Comparison of ENCODE assay signal across 20 cellular contexts in genomic region chr17:27596571-27597187, GRCh38. TPM values are rescaled to one million over a fixed set of nuclear protein-coding genes. Genes with fewer than 3 reads are reported as not detected.
DNase-seq lines count a peak whose midpoint lies in the region; ATAC-seq and TF ChIP-seq lines count a peak whose summit lies in the region.
"Had no signal": no experiment of that assay in that cellular context is flagged by ENCODE, and none has a peak within 500 bp of the region (broad histone marks: within the 10 kb centered on the region; RNA-seq: fewer than 3 reads in every experiment).

No MANE protein-coding gene starts in this region.

- H4K20me1 ChIP-seq in IMR-90 (ENCODE audit: insufficient read depth, low read length) = no peaks in the 10 kb centered on the region

- POLR2A ChIA-PET in IMR-90 (lab: Charles Lee; ENCODE audit: unreplicated experiment) = no interaction called here

- H2AFZ ChIP-seq in IMR-90 (replicated peaks; ENCODE audit: low read length, poor library complexity) = no peak overlapping the region
- H2AFZ ChIP-seq: hepatocyte had no signal

- H3K9ac ChIP-seq in IMR-90 (ENCODE audit: low read depth, low read length) = no peak overlapping the region

- H3K14ac ChIP-seq in IMR-90 (replicated peaks; ENCODE audit: low read depth, low read length) = no peak overlapping the region

- no peak overlapping the region for H3K27ac ChIP-seq in IMR-90 (ENCODE audit: insufficient read depth, low read length)
- H3K27ac ChIP-seq: hepatocyte, SJSA1, transverse colon had no signal

- TF ChIP-seq POLR2A in IMR-90 (IDR thresholded peaks at IDR 0.05; ENCODE audit: low read depth, low read length) = no peak

- H3K4me1 Mint-ChIP-seq in activated T-cell treated with anti-CD3 and anti-CD28 coated beads, Interleukin-2, amount 50 U/mL, for 72 hours (ENCODE audit: low read depth) = peaks cover 44% of the 10 kb centered on the region
- H3K4me1 Mint-ChIP-seq in activated naive CD8-positive, alpha-beta T cell treated with anti-CD3 and anti-CD28 coated beads for 36 hours = peaks cover 8% of the 10 kb centered on the region
- H3K4me1 Mint-ChIP-seq in type B pancreatic cell (ENCODE audit: unreplicated experiment) (peaks cover 4% of the 10 kb centered on the region), natural killer cell (peaks cover 0 to 8% of the 10 kb centered on the region in 2 donors)
- H3K4me1 Mint-ChIP-seq: activated T-helper 17 cell treated with anti-CD3 and anti-CD28 coated beads, Interleukin-2, amount 50 U/mL, for 72 hours had no signal

- no CpG with 5 or more reads among the region's 9 CpGs for WGBS in IMR-90 (ENCODE audit: extremely low coverage in 2 of 2, insufficient read length in 1 of 2), 2 experiments

- no peak overlapping the region for H4K8ac ChIP-seq in IMR-90 (ENCODE audit: low read depth in 2 of 2, low read length in 2 of 2)

- no peak for TF ChIP-seq RAD21 in IMR-90 (IDR thresholded peaks at IDR 0.05; ENCODE audit: low read length)

- H3K9me1 ChIP-seq in IMR-90 (ENCODE audit: insufficient read depth, low read length) = peaks cover 4% of the 10 kb centered on the region

- H2AK5ac ChIP-seq in IMR-90 (ENCODE audit: low read depth, low read length) = no peak overlapping the region; the same call in 1 of the 2 replicates

- peak overlapping the region; percentile 26 for H3K27ac Mint-ChIP-seq in activated T-cell treated with anti-CD3 and anti-CD28 coated beads, Interleukin-2, amount 50 U/mL, for 72 hours
- peak overlapping the region; percentile 11 for H3K27ac Mint-ChIP-seq in activated naive CD8-positive, alpha-beta T cell treated with anti-CD3 and anti-CD28 coated beads for 36 hours
- H3K27ac Mint-ChIP-seq in type B pancreatic cell = no peak overlapping the region
- H3K27ac Mint-ChIP-seq in natural killer cell = peak overlapping the region in 1 of 2 donors; percentile 45
- H3K27ac Mint-ChIP-seq: activated B cell treated with CpG ODN at 0.5 μM for 24 hours, HFFc6 had no signal

- H3K79me1 ChIP-seq in IMR-90 (ENCODE audit: low read depth in 1 of 2, low read length in 2 of 2) = peaks cover 3 to 9% of the 10 kb centered on the region in 2 experiments; a peak in 2 of 4 replicates

- no peak for ATAC-seq in activated T-cell treated with anti-CD3 and anti-CD28 coated beads, Interleukin-2, amount 50 U/mL, for 72 hours (replicated peaks in 1 of 2)
- ATAC-seq in IMR-90 (ENCODE audit: low read depth) (no peak; the same call in 1 of the 2 replicates), natural killer cell (no peak)
- ATAC-seq: activated T-helper 17 cell treated with anti-CD3 and anti-CD28 coated beads, Interleukin-2, amount 50 U/mL, for 72 hours; CD8-positive, alpha-beta T cell; HepG2 had no signal

- no peak overlapping the region for H2BK120ac ChIP-seq in IMR-90 (ENCODE audit: low read depth, low read length)

- intact Hi-C loops in IMR-90 (cut with micrococcal nuclease) (no loop called here), posterior vena cava (cut with DNase I) (loop anchor here in 1 of 2 donors (2.0 kb wide), 1 partner anchor 360 kb away; no protein-coding TSS in a partner anchor), natural killer cell (cut with micrococcal nuclease) (no loop called here)

- H3K27me3 Mint-ChIP-seq in activated T-cell treated with anti-CD3 and anti-CD28 coated beads, Interleukin-2, amount 50 U/mL, for 72 hours (ENCODE audit: low read depth) = no peaks in the 10 kb centered on the region
- H3K27me3 Mint-ChIP-seq in activated naive CD8-positive, alpha-beta T cell treated with anti-CD3 and anti-CD28 coated beads for 36 hours = no peaks in the 10 kb centered on the region
- H3K27me3 Mint-ChIP-seq in type B pancreatic cell (no peaks in the 10 kb centered on the region), natural killer cell (ENCODE audit: low read depth in 2 of 2) (no peaks in the 10 kb centered on the region)
- H3K27me3 Mint-ChIP-seq: activated B cell treated with CpG ODN at 0.5 μM for 24 hours; activated T-helper 17 cell treated with anti-CD3 and anti-CD28 coated beads, Interleukin-2, amount 50 U/mL, for 72 hours; stimulated activated naive CD8-positive, alpha-beta T cell treated with anti-CD3 and anti-CD28 coated beads, Interleukin-15, Interleukin-2, amounts not matched to agents 100 ng/mL and 50 ng/mL, for 24 hours had no signal

- no peak overlapping the region for H3K4ac ChIP-seq in IMR-90 (ENCODE audit: low read depth, low read length)

- H2AK9ac ChIP-seq in IMR-90 (replicated peaks; ENCODE audit: low read depth, low read length, poor library complexity) = no peak overlapping the region

- H3K4me3 ChIP-seq in IMR-90 (ENCODE audit: insufficient read depth, low read depth, low read length) = no peak overlapping the region
- H3K4me3 ChIP-seq: hepatocyte, SJSA1, transverse colon had no signal

- H3K4me2 ChIP-seq in IMR-90 (ENCODE audit: low read depth, low read length) = no peak overlapping the region
- H3K4me2 ChIP-seq: hepatocyte had no signal

- in situ Hi-C loops in IMR-90 (cut with MboI; ENCODE audit: low sequenced_read_pairs) = loop anchor here (5.0 to 10.0 kb wide), 2 partner anchors 244 to 352 kb away; no protein-coding TSS in a partner anchor

- H4K91ac ChIP-seq in IMR-90 (ENCODE audit: insufficient read depth, low read depth, low read length) = no peak overlapping the region; the same call in 1 of the 2 replicates

- H3K4me1 ChIP-seq in IMR-90 (ENCODE audit: control insufficient read depth, insufficient read depth, low read length) = peaks cover 2% of the 10 kb centered on the region; the same call in 1 of the 2 replicates
- H3K4me1 ChIP-seq: SJSA1 had no signal

- peaks cover 83% of the 10 kb centered on the region for H3K36me3 ChIP-seq in IMR-90 (ENCODE audit: control insufficient read depth, insufficient read depth, low read length)
- H3K36me3 ChIP-seq: transverse colon had no signal

- dilution Hi-C loops in IMR-90 (cut with HindIII; ENCODE audit: low sequenced_read_pairs, unreplicated experiment) = no loop called here

- no peak overlapping the region for H2BK15ac ChIP-seq in IMR-90 (ENCODE audit: low read depth, low read length)

- no peak overlapping the region for H2BK5ac ChIP-seq in IMR-90 (ENCODE audit: low read depth, low read length, poor library complexity, severe bottlenecking)

- H3K23ac ChIP-seq in IMR-90 (ENCODE audit: low read depth, low read length) = 0 out of 2 replicates have a peak overlapping the region, but pooled peaks have one; percentile 4

- TF ChIP-seq CTCF in IMR-90 (conservative IDR thresholded peaks at IDR 0.05; ENCODE audit: low read depth, low read length) (no peak), type B pancreatic cell (conservative IDR thresholded peaks at IDR 0.05) (no peak), natural killer cell (IDR thresholded peaks at IDR 0.05) (no peak)

- no peak for DNase-seq in activated T-cell treated with anti-CD3 and anti-CD28 coated beads, Interleukin-2, amount 50 U/mL, for 72 hours
- DNase-seq in activated T-cell treated with anti-CD3 and anti-CD28 coated beads for 4 hours (no peak), IMR-90 (no peak), posterior vena cava (ENCODE audit: low spot score) (peak; percentile 74), type B pancreatic cell (ENCODE audit: extremely low spot score, unreplicated experiment) (no peak), natural killer cell (no peak)
- DNase-seq in activated naive CD8-positive, alpha-beta T cell treated with anti-CD3 and anti-CD28 coated beads for 36 hours = no peak
- DNase-seq in stimulated activated CD4-positive, alpha-beta T cell treated with anti-CD3 and anti-CD28 coated beads, Interleukin-2, amount 100 ng/mL, for 48 hours = no peak
- DNase-seq: activated B cell treated with CpG ODN at 0.5 μM for 24 hours; CD8-positive, alpha-beta T cell; HFFc6; NCI-H146; NCI-H226; stimulated activated CD4-positive, alpha-beta T cell treated with anti-CD3 and anti-CD28 coated beads, Interleukin-2, amount 100 ng/mL, for 24 hours; transverse colon had no signal

- no peak overlapping the region for H3K4me3 Mint-ChIP-seq in activated T-cell treated with anti-CD3 and anti-CD28 coated beads, Interleukin-2, amount 50 U/mL, for 72 hours
- H3K4me3 Mint-ChIP-seq in activated naive CD8-positive, alpha-beta T cell treated with anti-CD3 and anti-CD28 coated beads for 36 hours = no peak overlapping the region
- H3K4me3 Mint-ChIP-seq in type B pancreatic cell (no peak overlapping the region), natural killer cell (no peak overlapping the region)
- H3K4me3 Mint-ChIP-seq: activated B cell treated with CpG ODN at 0.5 μM for 24 hours; activated T-helper 17 cell treated with anti-CD3 and anti-CD28 coated beads, Interleukin-2, amount 50 U/mL, for 72 hours; CD8-positive, alpha-beta T cell; HFFc6; stimulated activated naive CD8-positive, alpha-beta T cell treated with anti-CD3 and anti-CD28 coated beads, Interleukin-15, Interleukin-2, amounts not matched to agents 100 ng/mL and 50 ng/mL, for 24 hours had no signal

- H3K18ac ChIP-seq in IMR-90 (ENCODE audit: low read depth, low read length) = no peak overlapping the region

- H3K56ac ChIP-seq in IMR-90 (ENCODE audit: extremely low read depth, insufficient read depth, low read length) = no peak overlapping the region

- H3K36me3 Mint-ChIP-seq in activated T-cell treated with anti-CD3 and anti-CD28 coated beads, Interleukin-2, amount 50 U/mL, for 72 hours (ENCODE audit: insufficient read depth in 2 of 2) = peaks cover 9 to 20% of the 10 kb centered on the region in 2 donors
- peaks cover 13% of the 10 kb centered on the region for H3K36me3 Mint-ChIP-seq in activated naive CD8-positive, alpha-beta T cell treated with anti-CD3 and anti-CD28 coated beads for 36 hours
- H3K36me3 Mint-ChIP-seq in type B pancreatic cell (peaks cover 15% of the 10 kb centered on the region), natural killer cell (no peaks in the 10 kb centered on the region)

- H3K9me3 Mint-ChIP-seq in activated T-cell treated with anti-CD3 and anti-CD28 coated beads, Interleukin-2, amount 50 U/mL, for 72 hours = no peaks in the 10 kb centered on the region
- H3K9me3 Mint-ChIP-seq in activated naive CD8-positive, alpha-beta T cell treated with anti-CD3 and anti-CD28 coated beads for 36 hours = no peaks in the 10 kb centered on the region
- no peaks in the 10 kb centered on the region for H3K9me3 Mint-ChIP-seq in type B pancreatic cell
- no peaks in the 10 kb centered on the region for H3K9me3 Mint-ChIP-seq in natural killer cell
- H3K9me3 Mint-ChIP-seq: activated B cell treated with CpG ODN at 0.5 μM for 24 hours; activated T-helper 17 cell treated with anti-CD3 and anti-CD28 coated beads, Interleukin-2, amount 50 U/mL, for 72 hours; CD8-positive, alpha-beta T cell; HFFc6; stimulated activated naive CD8-positive, alpha-beta T cell treated with anti-CD3 and anti-CD28 coated beads, Interleukin-15, Interleukin-2, amounts not matched to agents 100 ng/mL and 50 ng/mL, for 24 hours had no signal

- no TSS peak for BruUV-seq in IMR-90 (replicated peaks; lab: Mats Ljungman, UMichigan)

- CTCF ChIA-PET in IMR-90 (lab: Yijun Ruan, JAX) = interaction anchor here (0.6 kb wide), 1 partner anchor 161 kb away, joined by 6 read pairs; no protein-coding TSS in a partner anchor

- no peak overlapping the region for H2BK20ac ChIP-seq in IMR-90 (ENCODE audit: low read depth, low read length)

- H4K5ac ChIP-seq in IMR-90 (ENCODE audit: low read depth, low read length) = no peak overlapping the region

- H3K27me3 ChIP-seq in IMR-90 (ENCODE audit: control insufficient read depth, insufficient read depth, low read length) = no peaks in the 10 kb centered on the region
- H3K27me3 ChIP-seq: hepatocyte, SJSA1, transverse colon had no signal

- H3K9me3 ChIP-seq in IMR-90 (ENCODE audit: control insufficient read depth, insufficient read depth, low read length) = no peaks in the 10 kb centered on the region
- H3K9me3 ChIP-seq: SJSA1, transverse colon had no signal

RNA-seq across cellular contexts. Expression of gene LGALS9, which starts 34.3 kb away (rescaled TPM):
- total RNA-seq in activated T-cell treated with anti-CD3 and anti-CD28 coated beads, Interleukin-2, amount 50 U/mL, for 72 hours = 10 to 100 TPM; 44.8 to 46.3 TPM
- total RNA-seq in IMR-90 (2012; rRNA removed) (0.54 and 0.83 TPM in 2 replicates), posterior vena cava (10 to 100 TPM; 53.9 to 56.9 TPM), type B pancreatic cell (ENCODE audit: low replicate concordance) (22.5 and 25.3 TPM in 2 replicates), natural killer cell (100 to 1,000 TPM in 2 of 3 donors, 10 to 100 TPM in 1; 83.4 to 142 (median 102) TPM)
- 2.5 and 3.7 TPM in 2 replicates for polyA plus RNA-seq in IMR-90 (2012; rRNA removed)
- polyA plus RNA-seq in IMR-90 (2012; cell fraction: cytosol; rRNA removed) = 1.1 and 2.0 TPM in 2 replicates
- 6.8 and 8.6 TPM in 2 replicates for polyA plus RNA-seq in IMR-90 (2012; cell fraction: nucleus; rRNA removed; ENCODE audit: low replicate concordance)
- 10 to 100 TPM; 25.1 to 25.3 TPM for total RNA-seq in activated naive CD8-positive, alpha-beta T cell treated with anti-CD3 and anti-CD28 coated beads for 36 hours

Comparison
In these comparisons a context has a peak if more than half of its experiments do, and no peak if none do; other contexts are left out.
1. RNA of gene LGALS9, which starts 34.3 kb away (total RNA-seq): 83.4 to 142 TPM in natural killer cell, 53.9 to 56.9 TPM in posterior vena cava, 44.8 to 46.3 TPM in activated T-cell treated with anti-CD3 and anti-CD28 coated beads, Interleukin-2, amount 50 U/mL, for 72 hours, 25.1 to 25.3 TPM in activated naive CD8-positive, alpha-beta T cell treated with anti-CD3 and anti-CD28 coated beads for 36 hours and 22.5 to 25.3 TPM in type B pancreatic cell; 0.54 to 0.83 TPM in IMR-90; every median in the first group is over 10 times any median in the second.